ENCODE assay signal across 10 cellular contexts in genomic region chr7:2520808-2521146, GRCh38. TPM values are rescaled to one million over a fixed set of nuclear protein-coding genes. Genes with fewer than 3 reads are reported as not detected.
DNase-seq lines count a peak whose midpoint lies in the region; ATAC-seq and TF ChIP-seq lines count a peak whose summit lies in the region.
"Had no signal": no experiment of that assay in that cellular context is flagged by ENCODE, and none has a peak within 500 bp of the region (broad histone marks: within the 10 kb centered on the region; RNA-seq: fewer than 3 reads in every experiment).

No MANE protein-coding gene starts in this region.

- CTCF ChIA-PET in activated CD8-positive, alpha-beta memory T cell treated with anti-CD3 and anti-CD28 coated beads, Interleukin-2, amount 10 ng/mL, durations not matched to agents 7 days and 5 days (lab: Charles Lee): interaction anchor here (0.8 to 2.0 kb wide), 7 partner anchors 9 to 115 kb away, joined by 3 to 9 read pairs (median 3); no protein-coding TSS in a partner anchor

- peak overlapping the region; percentile 96 for H3K4me3 Mint-ChIP-seq in activated CD8-positive, alpha-beta memory T cell treated with anti-CD3 and anti-CD28 coated beads, Interleukin-2, amount 10 ng/mL, durations not matched to agents 7 days and 5 days
- peak overlapping the region; percentile 98 for H3K4me3 Mint-ChIP-seq in activated T-helper 2 cell treated with anti-CD3 and anti-CD28 coated beads, Interferon-gamma antibody, Interleukin-2, Interleukin-4, amounts not matched to agents 10 μg/mL and 5 μg/mL and 100 μg/mL, durations not matched to agents 14 hours and 24 hours and 36 hours (ENCODE audit: low read depth)

- no peak for TF ChIP-seq RAD21 in liver (IDR thresholded peaks at IDR 0.05)

- peaks cover 2 to 32% (median 11%) of the 10 kb centered on the region in 4 donors for H3K4me1 ChIP-seq in liver (ENCODE audit: control insufficient read depth in 4 of 4, insufficient read depth in 4 of 4, low read length in 3 of 4)
- peaks cover 22% of the 10 kb centered on the region for H3K4me1 ChIP-seq in thymus (ENCODE audit: control insufficient read depth, insufficient read depth, low read length)

- peaks cover 4% of the 10 kb centered on the region for H3K27me3 Mint-ChIP-seq in activated CD8-positive, alpha-beta memory T cell treated with anti-CD3 and anti-CD28 coated beads, Interleukin-2, amount 10 ng/mL, durations not matched to agents 7 days and 5 days
- peaks cover 3% of the 10 kb centered on the region for H3K27me3 Mint-ChIP-seq in activated T-helper 2 cell treated with anti-CD3 and anti-CD28 coated beads, Interferon-gamma antibody, Interleukin-2, Interleukin-4, amounts not matched to agents 10 μg/mL and 5 μg/mL and 100 μg/mL, durations not matched to agents 14 hours and 24 hours and 36 hours (ENCODE audit: low read depth)

- ATAC-seq in activated CD8-positive, alpha-beta memory T cell treated with anti-CD3 and anti-CD28 coated beads, Interleukin-2, amount 10 ng/mL, durations not matched to agents 7 days and 5 days: no peak

- H3K9me3 ChIP-seq in liver (ENCODE audit: control insufficient read depth in 4 of 4, low read length in 3 of 4) (no peaks in the 10 kb centered on the region), thymus (ENCODE audit: control insufficient read depth) (no peaks in the 10 kb centered on the region)

- no peak overlapping the region for H3K27ac ChIP-seq in liver (ENCODE audit: low read depth in 1 of 2, low read length in 2 of 2)
- no peak overlapping the region for H3K27ac ChIP-seq in thymus (ENCODE audit: low read depth)

- peaks cover 18% of the 10 kb centered on the region for H3K36me3 Mint-ChIP-seq in activated CD8-positive, alpha-beta memory T cell treated with anti-CD3 and anti-CD28 coated beads, Interleukin-2, amount 10 ng/mL, durations not matched to agents 7 days and 5 days
- peaks cover 8% of the 10 kb centered on the region for H3K36me3 Mint-ChIP-seq in activated T-helper 2 cell treated with anti-CD3 and anti-CD28 coated beads, Interferon-gamma antibody, Interleukin-2, Interleukin-4, amounts not matched to agents 10 μg/mL and 5 μg/mL and 100 μg/mL, durations not matched to agents 14 hours and 24 hours and 36 hours (ENCODE audit: low read depth)

- intact Hi-C loops in activated T-helper 2 cell treated with anti-CD3 and anti-CD28 coated beads, Interferon-gamma antibody, Interleukin-2, Interleukin-4, amounts not matched to agents 10 μg/mL and 5 μg/mL and 100 μg/mL, durations not matched to agents 14 hours and 24 hours and 36 hours (cut with micrococcal nuclease): no loop called here

- H3K4me3 ChIP-seq in liver (ENCODE audit: low read depth in 1 of 3, low read length in 3 of 3) (peak overlapping the region in 2 of 3 donors; percentile 26 to 59), thymus (ENCODE audit: low read length) (peak overlapping the region; percentile 53)

- peak; percentile 56 for DNase-seq in activated CD8-positive, alpha-beta memory T cell treated with anti-CD3 and anti-CD28 coated beads, Interleukin-2, amount 10 ng/mL, durations not matched to agents 7 days and 5 days
- DNase-seq in activated CD8-positive, alpha-beta memory T cell treated with anti-CD3 and anti-CD28 coated beads, Interleukin-2, amount 50 U/mL, for 4 hours: no peak
- DNase-seq in activated T-helper 2 cell treated with anti-CD3 and anti-CD28 coated beads, Interferon-gamma antibody, Interleukin-2, Interleukin-4, amounts not matched to agents 10 μg/mL and 5 μg/mL and 100 μg/mL, durations not matched to agents 14 hours and 24 hours and 36 hours (ENCODE audit: low spot score): no peak
- no peak for DNase-seq in H4 (ENCODE audit: low spot score)
- no peak for DNase-seq in NCI-H1930 (lab: John Stamatoyannopoulos, UW)
- no peak for DNase-seq in stimulated activated CD4-positive, alpha-beta T cell treated with anti-CD3 and anti-CD28 coated beads, Interleukin-2, amount 100 ng/mL, for 48 hours
- DNase-seq: NCI-H1092 treated with DMSO at 0.1 percent for 48 hours had no signal

- peak overlapping the region; percentile 85 for H3K27ac Mint-ChIP-seq in activated CD8-positive, alpha-beta memory T cell treated with anti-CD3 and anti-CD28 coated beads, Interleukin-2, amount 10 ng/mL, durations not matched to agents 7 days and 5 days
- peak overlapping the region; percentile 46 for H3K27ac Mint-ChIP-seq in activated T-helper 2 cell treated with anti-CD3 and anti-CD28 coated beads, Interferon-gamma antibody, Interleukin-2, Interleukin-4, amounts not matched to agents 10 μg/mL and 5 μg/mL and 100 μg/mL, durations not matched to agents 14 hours and 24 hours and 36 hours

- H3K4me1 Mint-ChIP-seq in activated CD8-positive, alpha-beta memory T cell treated with anti-CD3 and anti-CD28 coated beads, Interleukin-2, amount 10 ng/mL, durations not matched to agents 7 days and 5 days: peaks cover 42% of the 10 kb centered on the region
- peaks cover 27% of the 10 kb centered on the region for H3K4me1 Mint-ChIP-seq in activated T-helper 2 cell treated with anti-CD3 and anti-CD28 coated beads, Interferon-gamma antibody, Interleukin-2, Interleukin-4, amounts not matched to agents 10 μg/mL and 5 μg/mL and 100 μg/mL, durations not matched to agents 14 hours and 24 hours and 36 hours (ENCODE audit: low read depth)

- H3K36me3 ChIP-seq in liver (ENCODE audit: control insufficient read depth in 4 of 4, insufficient read depth in 3 of 4, low read depth in 1 of 4, low read length in 3 of 4): no peaks in the 10 kb centered on the region
- H3K36me3 ChIP-seq in thymus (ENCODE audit: control insufficient read depth, insufficient read depth): no peaks in the 10 kb centered on the region

- no peaks in the 10 kb centered on the region for H3K9me3 Mint-ChIP-seq in activated CD8-positive, alpha-beta memory T cell treated with anti-CD3 and anti-CD28 coated beads, Interleukin-2, amount 10 ng/mL, durations not matched to agents 7 days and 5 days (ENCODE audit: low read depth)
- H3K9me3 Mint-ChIP-seq in activated T-helper 2 cell treated with anti-CD3 and anti-CD28 coated beads, Interferon-gamma antibody, Interleukin-2, Interleukin-4, amounts not matched to agents 10 μg/mL and 5 μg/mL and 100 μg/mL, durations not matched to agents 14 hours and 24 hours and 36 hours: no peaks in the 10 kb centered on the region

- no peak overlapping the region for H3K9ac ChIP-seq in liver (ENCODE audit: low read depth in 1 of 2, low read length in 2 of 2)

- no peak for TF ChIP-seq CTCF in liver (IDR thresholded peaks at IDR 0.05; ENCODE audit: low read depth, low read length, missing input control)

- 22% methylated on average over 7 of the region's 7 CpGs for WGBS in liver
- 24% methylated on average over 7 of the region's 7 CpGs for WGBS in thymus

- H3K27me3 ChIP-seq in liver (ENCODE audit: control insufficient read depth in 4 of 4, insufficient read depth in 4 of 4, low read length in 3 of 4): no peaks in the 10 kb centered on the region
- H3K27me3 ChIP-seq in thymus (ENCODE audit: control insufficient read depth, insufficient read depth): peaks cover 58% of the 10 kb centered on the region

TF ChIP-seq in liver, 16 proteins besides CTCF, POLR2A, EP300 and RAD21:
- TF ChIP-seq ATF3 (IDR thresholded peaks at IDR 0.05): no peak
- no peak for TF ChIP-seq MAX (IDR thresholded peaks at IDR 0.05)
- no peak for TF ChIP-seq RXRA (IDR thresholded peaks at IDR 0.05)
- no peak for TF ChIP-seq HNF4A (conservative IDR thresholded peaks at IDR 0.05)
- no peak for TF ChIP-seq TAF1 (conservative IDR thresholded peaks at IDR 0.05)
- no peak for TF ChIP-seq SP1 (IDR thresholded peaks at IDR 0.05)

RNA-seq across cellular contexts. Expression of gene LFNG, which starts 1.2 kb away (rescaled TPM):
- total RNA-seq in activated CD8-positive, alpha-beta memory T cell treated with anti-CD3 and anti-CD28 coated beads, Interleukin-2, amount 10 ng/mL, durations not matched to agents 7 days and 5 days: 100 to 1,000 TPM; 101 to 104 TPM
- total RNA-seq in activated T-helper 2 cell treated with anti-CD3 and anti-CD28 coated beads, Interferon-gamma antibody, Interleukin-2, Interleukin-4, amounts not matched to agents 10 μg/mL and 5 μg/mL and 100 μg/mL, durations not matched to agents 14 hours and 24 hours and 36 hours: 41.0 and 45.6 TPM in 2 replicates
- total RNA-seq in liver: 1 to 10 TPM; 2.8 to 2.9 TPM
- 1 to 10 TPM in 1 of 2 donors, under 1 TPM in 1; 0.22 to 2.4 TPM for polyA plus RNA-seq in liver
- 13.6 TPM for polyA plus RNA-seq in thymus
- total RNA-seq in H4 (2014; rRNA removed; shearing (Covaris generic)): 11.0 and 14.7 TPM in 2 replicates

RNA-seq across cellular contexts. Expression of gene BRAT1, which starts 34.5 kb away (rescaled TPM):
- 10 to 100 TPM; 41.5 to 43.5 TPM for total RNA-seq in activated CD8-positive, alpha-beta memory T cell treated with anti-CD3 and anti-CD28 coated beads, Interleukin-2, amount 10 ng/mL, durations not matched to agents 7 days and 5 days
- total RNA-seq in activated T-helper 2 cell treated with anti-CD3 and anti-CD28 coated beads, Interferon-gamma antibody, Interleukin-2, Interleukin-4, amounts not matched to agents 10 μg/mL and 5 μg/mL and 100 μg/mL, durations not matched to agents 14 hours and 24 hours and 36 hours: 39.9 and 41.9 TPM in 2 replicates
- total RNA-seq in liver: 10 to 100 TPM; 16.5 to 20.7 TPM
- polyA plus RNA-seq in liver: 10 to 100 TPM in 1 of 2 donors, 1 to 10 TPM in 1; 10.0 to 16.9 TPM
- 40.8 TPM for polyA plus RNA-seq in thymus
- 31.7 and 41.5 TPM in 2 replicates for total RNA-seq in H4 (2014; rRNA removed; shearing (Covaris generic))

RNA-seq across cellular contexts. Expression of gene IQCE, which starts 38.0 kb away (rescaled TPM):
- total RNA-seq in activated CD8-positive, alpha-beta memory T cell treated with anti-CD3 and anti-CD28 coated beads, Interleukin-2, amount 10 ng/mL, durations not matched to agents 7 days and 5 days: 10 to 100 TPM; 14.9 to 15.2 TPM
- total RNA-seq in activated T-helper 2 cell treated with anti-CD3 and anti-CD28 coated beads, Interferon-gamma antibody, Interleukin-2, Interleukin-4, amounts not matched to agents 10 μg/mL and 5 μg/mL and 100 μg/mL, durations not matched to agents 14 hours and 24 hours and 36 hours: 9.4 and 12.3 TPM in 2 replicates
- 1 to 10 TPM; 2.6 to 5.9 TPM for total RNA-seq in liver
- 1 to 10 TPM; 2.1 to 4.6 TPM for polyA plus RNA-seq in liver
- polyA plus RNA-seq in thymus: 3.8 TPM
- total RNA-seq in H4 (2014; rRNA removed; shearing (Covaris generic)): 13.5 and 17.2 TPM in 2 replicates

RNA-seq across cellular contexts. Expression of gene GRIFIN, which starts 44.6 kb away (rescaled TPM):
- not detected for total RNA-seq in activated CD8-positive, alpha-beta memory T cell treated with anti-CD3 and anti-CD28 coated beads, Interleukin-2, amount 10 ng/mL, durations not matched to agents 7 days and 5 days
- not detected in 2 replicates for total RNA-seq in activated T-helper 2 cell treated with anti-CD3 and anti-CD28 coated beads, Interferon-gamma antibody, Interleukin-2, Interleukin-4, amounts not matched to agents 10 μg/mL and 5 μg/mL and 100 μg/mL, durations not matched to agents 14 hours and 24 hours and 36 hours
- total RNA-seq in liver: not detected
- polyA plus RNA-seq in liver: not detected
- not detected for polyA plus RNA-seq in thymus
- not detected in 2 replicates for total RNA-seq in H4 (2014; rRNA removed; shearing (Covaris generic))
- total RNA-seq: dermis microvascular lymphatic vessel endothelial cell had no signal
